Comparison of ENCODE assay signal across 1 cellular context in genomic region chr17:40551874-40552768, GRCh38.
TF ChIP-seq lines count a peak whose summit lies in the region.

No MANE protein-coding gene starts in this region.

TF ChIP-seq in GM23338, 12 proteins besides CTCF, POLR2A, EP300 and RAD21 (continued from another document):
- no peak for TF ChIP-seq ZNF462 (CRISPR knock-in tag; IDR thresholded peaks at IDR 0.05)
- no peak for TF ChIP-seq POLR2AphosphoS5 (IDR thresholded peaks at IDR 0.05; ENCODE audit: low read depth)
- TF ChIP-seq EZH2 (IDR thresholded peaks at IDR 0.05; ENCODE audit: low read depth, unreplicated experiment) = no peak
- no peak for TF ChIP-seq EZH2phosphoT487 (IDR thresholded peaks at IDR 0.05; ENCODE audit: unreplicated experiment)
- TF ChIP-seq CREB1 (CRISPR knock-in tag; IDR thresholded peaks at IDR 0.05; ENCODE audit: low read depth) = no peak
- TF ChIP-seq STAT1 (IDR thresholded peaks at IDR 0.05; ENCODE audit: unreplicated experiment) = no peak
- TF ChIP-seq JUNB (IDR thresholded peaks at IDR 0.05; ENCODE audit: unreplicated experiment) = no peak
- no peak for TF ChIP-seq REST (IDR thresholded peaks at IDR 0.05; ENCODE audit: unreplicated experiment)
- no peak for TF ChIP-seq ZNF331 (CRISPR knock-in tag; IDR thresholded peaks at IDR 0.05; ENCODE audit: low read depth)
- no peak for TF ChIP-seq NANOG (IDR thresholded peaks at IDR 0.05; ENCODE audit: borderline replicate concordance)
